ENCODE assay signal across 8 cellular contexts in the genomic region with DNA sequence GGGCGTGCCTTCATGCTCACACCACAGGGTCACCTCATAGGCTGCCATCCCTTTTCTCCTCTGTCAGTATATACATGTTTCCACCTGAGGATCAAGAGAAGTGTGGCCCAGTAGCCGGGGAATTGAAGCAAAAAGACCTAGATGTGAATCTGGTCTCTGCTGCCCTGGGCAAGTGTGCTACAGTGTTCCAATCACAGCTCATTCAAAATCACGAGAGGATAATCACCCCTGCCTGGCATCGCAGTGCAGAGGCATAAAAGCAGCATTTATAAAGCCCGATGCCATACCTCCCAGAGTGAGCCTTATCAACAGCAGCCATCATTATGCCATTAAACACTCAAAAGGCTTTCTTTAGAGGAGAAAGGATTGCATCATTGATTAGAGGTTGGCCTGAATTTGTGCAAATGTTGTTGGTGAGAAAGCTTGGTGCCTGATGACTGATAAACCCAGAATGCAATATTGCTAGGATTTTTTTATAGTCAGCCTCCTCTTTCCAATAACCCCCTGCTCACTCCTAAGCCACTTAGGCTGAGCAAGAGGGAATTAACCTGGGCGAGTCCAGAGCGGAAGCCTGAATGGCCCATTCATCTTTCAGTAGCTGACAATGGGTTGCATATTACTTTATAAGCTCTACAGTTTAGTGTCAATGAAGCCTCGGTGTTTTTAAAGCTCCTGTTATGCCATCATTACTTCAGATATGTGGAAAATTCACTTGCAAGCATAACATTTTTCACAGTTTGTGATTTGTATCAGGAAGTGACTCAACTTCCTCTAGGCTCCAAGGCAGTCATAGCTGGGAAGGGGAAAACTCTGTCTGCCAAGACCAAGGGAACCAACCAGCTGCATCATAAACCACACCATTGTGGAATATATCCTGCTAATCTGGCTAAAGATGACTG.
A peak's percentile ranks its signal among the peaks of the same experiment; 100 is the strongest.
DNase-seq lines count a peak whose midpoint lies in the region; ATAC-seq and FAIRE-seq lines count a peak whose summit lies in the region.

No MANE protein-coding gene starts in this region.

- H3K36me3 Mint-ChIP-seq in activated CD8-positive, alpha-beta T cell treated with anti-CD3 and anti-CD28 coated beads, Interleukin-2, amount 10 ng/mL, durations not matched to agents 7 days and 5 days (ENCODE audit: low read depth) = no peaks in the 10 kb centered on the region

- CTCF ChIA-PET in activated CD8-positive, alpha-beta T cell treated with anti-CD3 and anti-CD28 coated beads, Interleukin-2, amount 10 ng/mL, durations not matched to agents 7 days and 5 days (lab: Charles Lee) = interaction anchor here (1.9 kb wide), 1 partner anchor 22 kb away, joined by 5 read pairs; no protein-coding TSS in a partner anchor

- peaks cover 15% of the 10 kb centered on the region for H3K4me1 ChIP-seq in adipocyte (ENCODE audit: control insufficient read depth, insufficient read depth, low read length)

- FAIRE-seq in urothelium cell line (lab: Jason Lieb, UNC) = no peak

- H3K4me3 Mint-ChIP-seq in activated CD8-positive, alpha-beta T cell treated with anti-CD3 and anti-CD28 coated beads, Interleukin-2, amount 10 ng/mL, durations not matched to agents 7 days and 5 days = no peak overlapping the region

- POLR2A ChIA-PET in activated CD8-positive, alpha-beta T cell treated with anti-CD3 and anti-CD28 coated beads, Interleukin-2, amount 10 ng/mL, durations not matched to agents 7 days and 5 days (lab: Charles Lee) = no interaction called here

- no peak overlapping the region for H3K27ac Mint-ChIP-seq in activated CD8-positive, alpha-beta T cell treated with anti-CD3 and anti-CD28 coated beads, Interleukin-2, amount 10 ng/mL, durations not matched to agents 7 days and 5 days

- DNase-seq in NOMO-1 treated with DMSO at 0.1 percent for 48 hours (lab: John Stamatoyannopoulos, UW; ENCODE audit: unreplicated experiment) (peak; percentile 42), NOMO-1 treated with dmso at 0.1 percent for 144 hours (lab: John Stamatoyannopoulos, UW; ENCODE audit: unreplicated experiment) (no peak), adipocyte (ENCODE audit: low read depth) (peak; percentile 58), iris pigment epithelial cell (ENCODE audit: low read depth) (peak; percentile 95), urothelium cell line (ENCODE audit: low spot score) (peak; percentile 54), HUDEP-2 (lab: John Stamatoyannopoulos, UW; ENCODE audit: unreplicated experiment in 76 of 76) (no peak), NCI-H1694 treated with DMSO at 0.1 percent for 48 hours (lab: John Stamatoyannopoulos, UW) (no peak)
- no peak for DNase-seq in activated CD8-positive, alpha-beta T cell treated with anti-CD3 and anti-CD28 coated beads, Interleukin-2, amount 10 ng/mL, durations not matched to agents 7 days and 5 days

- H3K36me3 ChIP-seq in adipocyte (ENCODE audit: control insufficient read depth, insufficient read depth, low read length, severe bottlenecking) = no peaks in the 10 kb centered on the region

- H3K9me3 Mint-ChIP-seq in activated CD8-positive, alpha-beta T cell treated with anti-CD3 and anti-CD28 coated beads, Interleukin-2, amount 10 ng/mL, durations not matched to agents 7 days and 5 days (ENCODE audit: insufficient read depth) = no peaks in the 10 kb centered on the region

- no peak overlapping the region for H3K4me3 ChIP-seq in adipocyte (ENCODE audit: low read length)

- H3K9me3 ChIP-seq in adipocyte (ENCODE audit: control insufficient read depth, low read length) = no peaks in the 10 kb centered on the region

- H3K27me3 ChIP-seq in adipocyte (replicated peaks; ENCODE audit: control insufficient read depth, insufficient read depth, low read length) = no peaks in the 10 kb centered on the region

- H3K27me3 Mint-ChIP-seq in activated CD8-positive, alpha-beta T cell treated with anti-CD3 and anti-CD28 coated beads, Interleukin-2, amount 10 ng/mL, durations not matched to agents 7 days and 5 days (ENCODE audit: low read depth) = no peaks in the 10 kb centered on the region

- H3K4me1 Mint-ChIP-seq in activated CD8-positive, alpha-beta T cell treated with anti-CD3 and anti-CD28 coated beads, Interleukin-2, amount 10 ng/mL, durations not matched to agents 7 days and 5 days (ENCODE audit: low read depth) = no peaks in the 10 kb centered on the region

- H3K9ac ChIP-seq in adipocyte (ENCODE audit: low read length) = no peak overlapping the region

- ATAC-seq in activated CD8-positive, alpha-beta T cell treated with anti-CD3 and anti-CD28 coated beads, Interleukin-2, amount 10 ng/mL, durations not matched to agents 7 days and 5 days = no peak

Comparison
In these comparisons a context has a peak if more than half of its experiments do, and no peak if none do; other contexts are left out.
1. DNase-seq: peak in NOMO-1 treated with DMSO at 0.1 percent for 48 hours (single experiment), adipocyte (single experiment), iris pigment epithelial cell (single experiment) and urothelium cell line (single experiment); none in NOMO-1 treated with dmso at 0.1 percent for 144 hours (single experiment), activated CD8-positive, alpha-beta T cell treated with anti-CD3 and anti-CD28 coated beads, Interleukin-2, amount 10 ng/mL, durations not matched to agents 7 days and 5 days (single experiment), HUDEP-2 (0 of 76) and NCI-H1694 treated with DMSO at 0.1 percent for 48 hours (single experiment).